In genomic region chr3:76864375-76864774, GRCh38 we compare ENCODE assay signal across 33 cellular contexts.
"Had no signal": no experiment of that assay in that cellular context is flagged by ENCODE, and none has a peak within 500 bp of the region (broad histone marks: within the 10 kb centered on the region; RNA-seq: fewer than 3 reads in every experiment).

No MANE protein-coding gene starts in this region.

- H3K9me3 ChIP-seq: MG63 had no signal

- H3K4me3 ChIP-seq: MG63 had no signal

- DNase-seq: Kasumi-1, MG63, MM.1S, MV-4-11, NCI-H1048, NCI-H1092, NCI-H1092 treated with DMSO at 0.1 percent for 48 hours, NCI-H1105, NCI-H1105 treated with DMSO at 0.1 percent for 48 hours, NCI-H1417, NCI-H1417 treated with DMSO at 0.1 percent for 48 hours, NCI-H1436, NCI-H1436 treated with DMSO at 0.1 percent for 48 hours, NCI-H146, NCI-H1694, NCI-H1694 treated with DMSO at 0.1 percent for 48 hours, NCI-H187, NCI-H187 treated with DMSO at 0.1 percent for 48 hours, NCI-H1930, NCI-H2029, NCI-H2029 treated with DMSO at 0.1 percent for 48 hours, NCI-H2081, NCI-H2081 treated with DMSO at 0.1 percent for 48 hours, NCI-H2107, NCI-H2171, NCI-H2171 treated with DMSO at 0.1 percent for 48 hours, NCI-H2227 treated with DMSO at 0.1 percent for 48 hours, NCI-H226, NCI-H345, NCI-H446, NCI-H446 treated with DMSO at 0.1 percent for 48 hours, NCI-H510A, NCI-H510A treated with DMSO at 0.1 percent for 48 hours had no signal

- H3K36me3 ChIP-seq: MG63 had no signal

- H3K27me3 ChIP-seq: MG63 had no signal
